8 cellular contexts compared by ENCODE assay signal in genomic region chr20:64255361-64256281, GRCh38. TPM values are rescaled to one million over a fixed set of nuclear protein-coding genes. Genes with fewer than 3 reads are reported as not detected.
DNase-seq lines count a peak whose midpoint lies in the region; ATAC-seq and TF ChIP-seq lines count a peak whose summit lies in the region.

Gene PCMTD2 (plus strand): TSS chr20:64255748. CDS start chr20:64259966, 4,218 bp downstream.

- intact Hi-C loops in activated CD4-positive, alpha-beta T cell treated with anti-CD3 and anti-CD28 coated beads for 36 hours (cut with DNase I, micrococcal nuclease): loop anchor here in 1 of 2 experiments (2.0 to 5.0 kb wide), 4 partner anchors 153 to 735 kb away; partner anchors contain the start of genes LKAAEAR1, OPRL1, PPDPF and PRPF6

- CTCF ChIA-PET in activated CD4-positive, alpha-beta T cell treated with anti-CD3 and anti-CD28 coated beads for 36 hours (lab: Charles Lee): interaction anchor here (0.6 to 3.8 kb wide), 5 partner anchors 10 to 1867 kb away, joined by 3 to 24 read pairs (median 7); no protein-coding TSS in a partner anchor

- peaks cover 2% of the 10 kb centered on the region for H3K36me3 Mint-ChIP-seq in activated CD4-positive, alpha-beta T cell treated with anti-CD3 and anti-CD28 coated beads for 36 hours (ENCODE audit: low read depth)

- peaks cover 46% of the 10 kb centered on the region for H3K4me1 Mint-ChIP-seq in activated CD4-positive, alpha-beta T cell treated with anti-CD3 and anti-CD28 coated beads for 36 hours

- H3K4me3 ChIP-seq in AG09309 (ENCODE audit: control insufficient read depth, low read depth, low read length) (peak within 1 kb of the TSS; percentile 77), choroid plexus epithelial cell (ENCODE audit: low read depth, low read length) (peak within 1 kb of the TSS; percentile 80)

- H3K27ac Mint-ChIP-seq in activated CD4-positive, alpha-beta T cell treated with anti-CD3 and anti-CD28 coated beads for 36 hours: peak within 1 kb of the TSS; percentile 92

- no peak for DNase-seq in AG09309 (ENCODE audit: low read depth)
- peak; percentile 67 for DNase-seq in NCI-H446 treated with DMSO at 0.1 percent for 48 hours (lab: John Stamatoyannopoulos, UW)
- DNase-seq in activated CD4-positive, alpha-beta T cell treated with anti-CD3 and anti-CD28 coated beads for 36 hours: peak; percentile 91
- peak; percentile 76 for DNase-seq in choroid plexus epithelial cell (ENCODE audit: low read depth)
- peak; percentile 89 for DNase-seq in kidney tubule cell (ENCODE audit: low spot score)
- DNase-seq in stimulated activated CD4-positive, alpha-beta T cell treated with anti-CD3 and anti-CD28 coated beads, Interleukin-1b, Interleukin-23, amount 100 ng/mL, for 24 hours (ENCODE audit: low read depth in 4 of 4, low spot score in 1 of 4): peak; percentile 66 to 79 (median 73)

- peaks cover 6% of the 10 kb centered on the region for H3K27me3 Mint-ChIP-seq in activated CD4-positive, alpha-beta T cell treated with anti-CD3 and anti-CD28 coated beads for 36 hours

- H3K4me3 Mint-ChIP-seq in activated CD4-positive, alpha-beta T cell treated with anti-CD3 and anti-CD28 coated beads for 36 hours: peak within 1 kb of the TSS; percentile 85

- ATAC-seq in GM19025 (IDR thresholded peaks at IDR 0.05; ENCODE audit: low read depth, unreplicated experiment) (peak; percentile 76), HG03280 (IDR thresholded peaks at IDR 0.05; ENCODE audit: unreplicated experiment) (peak; percentile 83)
- ATAC-seq in activated CD4-positive, alpha-beta T cell treated with anti-CD3 and anti-CD28 coated beads for 36 hours: peak; percentile 91

- no peaks in the 10 kb centered on the region for H3K9me3 Mint-ChIP-seq in activated CD4-positive, alpha-beta T cell treated with anti-CD3 and anti-CD28 coated beads for 36 hours (ENCODE audit: low read depth)

- TF ChIP-seq CTCF in AG09309 (IDR thresholded peaks at IDR 0.05; ENCODE audit: control insufficient read depth, insufficient read depth, low read depth, low read length, missing control alignments) (peak; percentile 9), choroid plexus epithelial cell (conservative IDR thresholded peaks at IDR 0.05; ENCODE audit: low read depth, low read length) (no peak)

- POLR2A ChIA-PET in activated CD4-positive, alpha-beta T cell treated with anti-CD3 and anti-CD28 coated beads for 36 hours (lab: Charles Lee): no interaction called here

RNA-seq across cellular contexts. Expression of gene PCMTD2, which starts in this region (rescaled TPM):
- 10 to 100 TPM; 32.7 to 37.8 TPM for total RNA-seq in activated CD4-positive, alpha-beta T cell treated with anti-CD3 and anti-CD28 coated beads for 36 hours
